ENCODE assay signal across 9 cellular contexts in genomic region chr10:56622335-56622973, GRCh38.
DNase-seq lines count a peak whose midpoint lies in the region; ATAC-seq and TF ChIP-seq lines count a peak whose summit lies in the region.
"Had no signal": no experiment of that assay in that cellular context is flagged by ENCODE, and none has a peak within 500 bp of the region (broad histone marks: within the 10 kb centered on the region; RNA-seq: fewer than 3 reads in every experiment).

No MANE protein-coding gene starts in this region.

- peaks cover 19% of the 10 kb centered on the region for H3K4me1 ChIP-seq in body of pancreas

- TF ChIP-seq POLR2A in body of pancreas (IDR thresholded peaks at IDR 0.05), result no peak

- H3K4me3 ChIP-seq in GM06990 (replicated peaks; ENCODE audit: low read depth, low read length) (peak overlapping the region; percentile 22; the same call in 1 of the 2 replicates), body of pancreas (no peak overlapping the region)

- H3K27ac ChIP-seq in body of pancreas, result peak overlapping the region in 3 of 4 donors; percentile 31 to 49 (median 34)

- WGBS in body of pancreas, 2 donors, result 45 to 54% methylated on average over 2 of the region's 2 CpGs

- H3K27me3 ChIP-seq in GM06990 (replicated peaks; ENCODE audit: control insufficient read depth, insufficient read depth, low read length) (no peaks in the 10 kb centered on the region), body of pancreas (no peaks in the 10 kb centered on the region)

- intact Hi-C loops in body of pancreas (cut with DNase I), result no loop called here

- H3K36me3 ChIP-seq in GM06990 (ENCODE audit: control insufficient read depth, insufficient read depth, low read length) (no peaks in the 10 kb centered on the region), body of pancreas (replicated peaks in 1 of 2; ENCODE audit: insufficient read depth in 1 of 2, low read depth in 2 of 2) (no peaks in the 10 kb centered on the region)

- ATAC-seq in GM19468 (IDR thresholded peaks at IDR 0.05; ENCODE audit: extremely low read depth, unreplicated experiment), result peak; percentile 45
- ATAC-seq in HG03469 (IDR thresholded peaks at IDR 0.05; ENCODE audit: unreplicated experiment), result peak; percentile 87
- peak; percentile 47 for ATAC-seq in body of pancreas

- no peak for TF ChIP-seq CTCF in GM06990 (IDR thresholded peaks at IDR 0.05; ENCODE audit: insufficient read depth, low read length, poor library complexity, severe bottlenecking)
- no peak for TF ChIP-seq CTCF in body of pancreas (IDR thresholded peaks at IDR 0.05)

- H3K9me3 ChIP-seq in body of pancreas, result no peaks in the 10 kb centered on the region

- DNase-seq in GM06990 (ENCODE audit: extremely low read depth, insufficient read length), result peak; percentile 11
- no peak for DNase-seq in body of pancreas
- DNase-seq in kidney glomerular epithelial cell (lab: John Stamatoyannopoulos, UW), result no peak
- no peak for DNase-seq in cerebellum (ENCODE audit: low spot score)
- DNase-seq in activated T-cell treated with anti-CD3 and anti-CD28 coated beads for 4 hours, result no peak
- DNase-seq in NCI-H1436 treated with DMSO at 0.1 percent for 48 hours (lab: John Stamatoyannopoulos, UW), result no peak
- DNase-seq: IMR-90 had no signal
